8 cellular contexts compared by ENCODE assay signal in the genomic region with DNA sequence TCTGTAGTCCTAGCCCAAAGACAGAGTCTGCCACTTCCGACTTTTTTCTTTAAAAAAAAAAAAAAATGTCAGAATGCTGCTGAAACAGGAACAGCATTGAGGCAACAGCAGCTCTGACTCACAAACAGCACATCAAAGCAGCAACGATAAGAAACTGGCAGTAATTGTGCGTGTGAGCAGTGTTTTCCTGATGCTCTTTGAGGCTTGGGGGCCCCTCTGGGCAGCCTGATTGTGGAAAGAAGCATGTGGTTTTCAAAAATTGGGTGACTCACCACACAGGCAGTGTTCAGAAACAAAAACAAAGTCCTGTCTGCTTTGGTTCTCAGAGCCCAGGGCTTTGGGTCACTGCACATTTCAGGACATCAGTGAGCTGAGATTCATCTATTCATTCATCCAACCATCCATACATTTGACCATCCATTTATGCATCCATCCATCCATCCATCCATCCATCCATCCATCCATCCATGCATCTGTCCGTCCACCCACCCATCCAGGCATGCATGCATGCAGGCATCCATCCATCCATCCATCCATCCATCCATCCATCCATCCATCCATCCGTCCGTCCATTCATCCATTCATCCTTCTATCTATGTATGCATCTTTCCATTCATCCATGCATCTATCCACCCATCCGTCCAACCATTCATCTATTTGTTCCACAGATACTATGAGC.
DNase-seq lines count a peak whose midpoint lies in the region; ATAC-seq, FAIRE-seq and TF ChIP-seq lines count a peak whose summit lies in the region.

No MANE protein-coding gene starts in this region.

- no peak overlapping the region for H2AFZ ChIP-seq in endothelial cell of umbilical vein (ENCODE audit: low read depth, low read length)

- CTCF ChIA-PET in endothelial cell of umbilical vein (lab: Charles Lee), result interaction anchor here (0.9 to 1.3 kb wide), 2 partner anchors 11 to 283 kb away, joined by 3 to 4 read pairs; no protein-coding TSS in a partner anchor

- H3K9me3 ChIP-seq in endothelial cell of umbilical vein (replicated peaks; ENCODE audit: control insufficient read depth, insufficient read depth, low read length), result no peaks in the 10 kb centered on the region
- no peaks in the 10 kb centered on the region for H3K9me3 ChIP-seq in ovary
- H3K9me3 ChIP-seq in upper lobe of left lung, result no peaks in the 10 kb centered on the region
- no peaks in the 10 kb centered on the region for H3K9me3 ChIP-seq in HAP-1

- H3K79me2 ChIP-seq in endothelial cell of umbilical vein (ENCODE audit: control insufficient read depth, insufficient read depth, low read length), result no peaks in the 10 kb centered on the region

- peak overlapping the region; percentile 57 for H3K4me2 ChIP-seq in endothelial cell of umbilical vein (ENCODE audit: insufficient read depth, low read length)

- TF ChIP-seq POLR2A in NB4 (IDR thresholded peaks at IDR 0.05; ENCODE audit: extremely low read depth, insufficient read length) (no peak), endothelial cell of umbilical vein (IDR thresholded peaks at IDR 0.05; ENCODE audit: low read depth, low read length) (peak; percentile 39), ovary (IDR thresholded peaks at IDR 0.05) (no peak), upper lobe of left lung (IDR thresholded peaks at IDR 0.05) (no peak)

- peak; percentile 99 for FAIRE-seq in endothelial cell of umbilical vein (lab: Jason Lieb, UNC)

- TF ChIP-seq CTCF in AG10803 (conservative IDR thresholded peaks at IDR 0.05; ENCODE audit: low read length) (no peak), NB4 (IDR thresholded peaks at IDR 0.05; ENCODE audit: low read depth, low read length) (no peak), endothelial cell of umbilical vein (IDR thresholded peaks at IDR 0.05; ENCODE audit: extremely low read depth in 1 of 2, insufficient read depth in 1 of 2, low read depth in 1 of 2, low read length in 2 of 2) (no peak), ovary (IDR thresholded peaks at IDR 0.05) (no peak), upper lobe of left lung (IDR thresholded peaks at IDR 0.05) (no peak)

- ATAC-seq in GM21619 (IDR thresholded peaks at IDR 0.05; ENCODE audit: unreplicated experiment) (peak; percentile 68), upper lobe of left lung (ENCODE audit: low FRiP score in 2 of 2) (peak; percentile 83 to 94)

- dilution Hi-C loops in endothelial cell of umbilical vein (cut with MboI; ENCODE audit: extremely low pct_ligation_motif_present, low sequenced_read_pairs), result no loop called here

- H3K9ac ChIP-seq in endothelial cell of umbilical vein (replicated peaks; ENCODE audit: extremely low read depth, insufficient read depth, low read length), result no peak overlapping the region

- BruUV-seq in endothelial cell of umbilical vein (replicated peaks; lab: Mats Ljungman, UMichigan), result no TSS peak

- H4K20me1 ChIP-seq in endothelial cell of umbilical vein (replicated peaks; ENCODE audit: control insufficient read depth, extremely low read depth, insufficient read depth, low read length), result no peaks in the 10 kb centered on the region

- POLR2A ChIA-PET in endothelial cell of umbilical vein (lab: Charles Lee), result no interaction called here

- H3K36me3 ChIP-seq in endothelial cell of umbilical vein (ENCODE audit: control insufficient read depth in 2 of 2, extremely low read depth in 1 of 2, insufficient read depth in 2 of 2, low read length in 2 of 2) (no peaks in the 10 kb centered on the region), ovary (no peaks in the 10 kb centered on the region), upper lobe of left lung (no peaks in the 10 kb centered on the region), HAP-1 (replicated peaks) (no peaks in the 10 kb centered on the region)

- H3K27ac ChIP-seq in endothelial cell of umbilical vein (ENCODE audit: insufficient read depth, low read depth, low read length) (peak overlapping the region; percentile 67), ovary (no peak overlapping the region), upper lobe of left lung (peak overlapping the region; percentile 22 to 87 (median 86))

- H3K4me3 ChIP-seq in AG10803 (ENCODE audit: low read length) (no peak overlapping the region), NB4 (ENCODE audit: low read depth, low read length) (peak overlapping the region; percentile 26), endothelial cell of umbilical vein (replicated peaks in 1 of 3; ENCODE audit: insufficient read depth in 1 of 3, low read depth in 1 of 3, low read length in 3 of 3) (no peak overlapping the region), ovary (no peak overlapping the region), upper lobe of left lung (no peak overlapping the region), HAP-1 (no peak overlapping the region)

- H3K27me3 ChIP-seq in endothelial cell of umbilical vein (ENCODE audit: control insufficient read depth in 2 of 2, insufficient read depth in 2 of 2, low read length in 2 of 2), result no peaks in the 10 kb centered on the region
- H3K27me3 ChIP-seq in ovary, result no peaks in the 10 kb centered on the region
- H3K27me3 ChIP-seq in upper lobe of left lung, result no peaks in the 10 kb centered on the region
- no peaks in the 10 kb centered on the region for H3K27me3 ChIP-seq in HAP-1 (ENCODE audit: low read depth)

- in situ Hi-C loops in HAP-1 (cut with MboI; ENCODE audit: low sequenced_read_pairs), result no loop called here

- H3K4me1 ChIP-seq in endothelial cell of umbilical vein (ENCODE audit: control insufficient read depth, extremely low read depth, insufficient read depth, low read length) (peaks cover 36% of the 10 kb centered on the region), ovary (ENCODE audit: insufficient read depth) (no peaks in the 10 kb centered on the region), upper lobe of left lung (peaks cover 24 to 38% (median 27%) of the 10 kb centered on the region in 4 donors), HAP-1 (no peaks in the 10 kb centered on the region)

- DNase-seq in AG10803 (ENCODE audit: low read depth), result peak; percentile 99
- peak; percentile 98 for DNase-seq in NB4 (ENCODE audit: low read depth)
- peak; percentile 54 to 69 for DNase-seq in activated CD8-positive, alpha-beta memory T cell treated with anti-CD3 and anti-CD28 coated beads for 1 hour (ENCODE audit: extremely low read depth in 1 of 2, low read depth in 1 of 2)
- DNase-seq in endothelial cell of umbilical vein (ENCODE audit: low read depth, low spot score), result peak; percentile 97
- peak; percentile 44 to 80 (median 72) for DNase-seq in ovary
- DNase-seq in upper lobe of left lung, result peak in 1 of 2 donors; percentile 83
- DNase-seq in HAP-1 (ENCODE audit: low spot score in 2 of 2), result no peak

- TF ChIP-seq EP300 in ovary (IDR thresholded peaks at IDR 0.05) (no peak), upper lobe of left lung (IDR thresholded peaks at IDR 0.05) (peak in 2 of 4 donors; percentile 53 to 85)

- no peaks in the 10 kb centered on the region for H3K9me1 ChIP-seq in endothelial cell of umbilical vein (replicated peaks; ENCODE audit: control insufficient read depth, extremely low read depth, insufficient read depth, low read length)

- WGBS in ovary, 3 donors, result 49 to 54% (median 52%) methylated on average over 7 of the region's 7 CpGs
- WGBS in upper lobe of left lung, 2 donors, result 62 to 65% methylated on average over 7 of the region's 7 CpGs

- intact Hi-C loops in endothelial cell of umbilical vein (cut with micrococcal nuclease), result loop anchor here (2.0 to 5.0 kb wide), 4 partner anchors 30 to 338 kb away; no protein-coding TSS in a partner anchor
- intact Hi-C loops in ovary (cut with DNase I), result no loop called here

TF ChIP-seq in endothelial cell of umbilical vein, 7 proteins besides CTCF, POLR2A, EP300 and RAD21:
- TF ChIP-seq GATA2 (IDR thresholded peaks at IDR 0.05; ENCODE audit: insufficient read depth, insufficient read length, low read depth, low read length), result peak; percentile 98
- no peak for TF ChIP-seq MYC (IDR thresholded peaks at IDR 0.05; ENCODE audit: low read depth, low read length)
- TF ChIP-seq POLR2AphosphoS5 (IDR thresholded peaks at IDR 0.05; ENCODE audit: insufficient read depth, low read depth, low read length), result peak; percentile 92
- TF ChIP-seq, protein P1, sequence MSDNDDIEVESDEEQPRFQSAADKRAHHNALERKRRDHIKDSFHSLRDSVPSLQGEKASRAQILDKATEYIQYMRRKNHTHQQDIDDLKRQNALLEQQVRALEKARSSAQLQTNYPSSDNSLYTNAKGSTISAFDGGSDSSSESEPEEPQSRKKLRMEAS (IDR thresholded peaks at IDR 0.05; ENCODE audit: insufficient read depth, insufficient read length), result peak; percentile 51
- TF ChIP-seq JUN (IDR thresholded peaks at IDR 0.05; ENCODE audit: borderline replicate concordance, insufficient read depth, insufficient read length, low read depth), result peak; percentile 94
- no peak for TF ChIP-seq EZH2 (IDR thresholded peaks at IDR 0.05; ENCODE audit: borderline replicate concordance, low read depth, low read length, severe bottlenecking)
- peak; percentile 100 for TF ChIP-seq FOS (IDR thresholded peaks at IDR 0.05; ENCODE audit: borderline replicate concordance, insufficient read depth, low read length)

Comparison
In these comparisons a context has a peak if more than half of its experiments do, and no peak if none do; other contexts are left out.
1. DNase-seq: peak in AG10803 (single experiment), NB4 (single experiment), activated CD8-positive, alpha-beta memory T cell treated with anti-CD3 and anti-CD28 coated beads for 1 hour (2 of 2), endothelial cell of umbilical vein (single experiment) and ovary (5 of 5); none in HAP-1 (0 of 2).
2. H3K27ac ChIP-seq: peak in endothelial cell of umbilical vein (single experiment) and upper lobe of left lung (4 of 4); none in ovary (0 of 2).